Comparison of ENCODE assay signal across 8 cellular contexts in genomic region chr2:30146337-30147195, GRCh38. TPM values are rescaled to one million over a fixed set of nuclear protein-coding genes. Genes with fewer than 3 reads are reported as not detected.
A peak's percentile ranks its signal among the peaks of the same experiment; 100 is the strongest.
DNase-seq lines count a peak whose midpoint lies in the region; ATAC-seq, FAIRE-seq and TF ChIP-seq lines count a peak whose summit lies in the region.

YPEL5 (plus strand) TSS chr2:30147007; CDS start chr2:30156652, 9,645 bp downstream.

- H3K36me3 Mint-ChIP-seq in chondrocyte (ENCODE audit: low read depth): peaks cover 1% of the 10 kb centered on the region

- DNase-seq in AML-193 (lab: John Stamatoyannopoulos, UW): peak; percentile 100
- DNase-seq in NCI-H510A treated with DMSO at 0.1 percent for 48 hours (lab: John Stamatoyannopoulos, UW): peak; percentile 100
- DNase-seq in activated CD4-positive, alpha-beta T cell treated with anti-CD3 and anti-CD28 coated beads for 24 hours (ENCODE audit: low read depth in 2 of 2): peak; percentile 97 to 99
- peak; percentile 100 for DNase-seq in chondrocyte (ENCODE audit: low spot score)
- DNase-seq in keratinocyte (ENCODE audit: low read depth, low spot score): peak; percentile 99
- peak; percentile 99 for DNase-seq in stimulated activated CD4-positive, alpha-beta T cell treated with anti-CD3 and anti-CD28 coated beads, Interleukin-15, amount 100 ng/mL, for 1 hour (ENCODE audit: low read depth in 1 of 2, low spot score in 1 of 2)

- peak within 1 kb of the TSS; percentile 99 for H3K4me2 ChIP-seq in keratinocyte (ENCODE audit: control insufficient read depth, extremely low read depth, insufficient read depth, low read depth, low read length)

- H3K27me3 ChIP-seq in keratinocyte (ENCODE audit: control insufficient read depth, extremely low read depth, insufficient read depth, low read length): no peaks in the 10 kb centered on the region

- peak within 1 kb of the TSS; percentile 97 for H3K9ac ChIP-seq in keratinocyte (ENCODE audit: control insufficient read depth, extremely low read depth, insufficient read depth, low read length)

- dilution Hi-C loops in keratinocyte (cut with MboI; ENCODE audit: extremely low pct_ligation_motif_present, low sequenced_read_pairs): no loop called here

- peak; percentile 67 for TF ChIP-seq POLR2A in GM19193 (IDR thresholded peaks at IDR 0.05; ENCODE audit: extremely low read depth, insufficient read depth, insufficient read length)

- H3K9me1 ChIP-seq in keratinocyte (ENCODE audit: control insufficient read depth, extremely low read depth, insufficient read depth, low read length): no peaks in the 10 kb centered on the region

- H3K27ac Mint-ChIP-seq in chondrocyte (ENCODE audit: unreplicated experiment): peak within 1 kb of the TSS; percentile 90

- no peaks in the 10 kb centered on the region for H3K9me3 ChIP-seq in keratinocyte (ENCODE audit: control insufficient read depth, low read depth, low read length)

- H4K20me1 ChIP-seq in keratinocyte (ENCODE audit: control insufficient read depth, extremely low read depth, insufficient read depth, low read length): peaks cover 11% of the 10 kb centered on the region

- H3K4me3 ChIP-seq in keratinocyte (ENCODE audit: control insufficient read depth in 2 of 3, extremely low read depth in 1 of 3, insufficient read depth in 2 of 3, low read depth in 1 of 3, low read length in 3 of 3): peak within 1 kb of the TSS; percentile 85 to 94 (median 88)

- H3K27me3 Mint-ChIP-seq in chondrocyte (ENCODE audit: low read depth): peaks cover 5% of the 10 kb centered on the region

- peak within 1 kb of the TSS; percentile 98 for H3K27ac ChIP-seq in keratinocyte (ENCODE audit: control insufficient read depth, insufficient read depth, low read length)

- FAIRE-seq in keratinocyte (lab: Jason Lieb, UNC): peak; percentile 69

- peak; percentile 93 for ATAC-seq in HG03439 (IDR thresholded peaks at IDR 0.05; ENCODE audit: unreplicated experiment)

- peak within 1 kb of the TSS; percentile 77 for H3K4me3 Mint-ChIP-seq in chondrocyte (ENCODE audit: unreplicated experiment)

- peaks cover 32% of the 10 kb centered on the region for H3K4me1 ChIP-seq in keratinocyte (ENCODE audit: control insufficient read depth, extremely low read depth, insufficient read depth, low read length)

- peaks cover 10% of the 10 kb centered on the region for H3K79me2 ChIP-seq in keratinocyte (ENCODE audit: control insufficient read depth, insufficient read depth, low read length)

- H2AFZ ChIP-seq in keratinocyte (ENCODE audit: control insufficient read depth, low read length): peak within 1 kb of the TSS; percentile 91

- H3K36me3 ChIP-seq in keratinocyte (ENCODE audit: control insufficient read depth in 2 of 2, extremely low read depth in 1 of 2, insufficient read depth in 2 of 2, low read length in 2 of 2): peaks cover 0 to 4% of the 10 kb centered on the region in 2 experiments

- TF ChIP-seq CTCF in chondrocyte (IDR thresholded peaks at IDR 0.05) (no peak), keratinocyte (optimal IDR thresholded peaks at IDR 0.05 in 1 of 3, IDR thresholded peaks at IDR 0.05 in 1 of 3, conservative IDR thresholded peaks at IDR 0.05 in 1 of 3; ENCODE audit: extremely low read depth in 1 of 3, insufficient read depth in 2 of 3, low read length in 3 of 3) (no peak)

- H3K4me1 Mint-ChIP-seq in chondrocyte (ENCODE audit: low read depth): peaks cover 40% of the 10 kb centered on the region

- no peaks in the 10 kb centered on the region for H3K9me3 Mint-ChIP-seq in chondrocyte (ENCODE audit: low read depth)

RNA-seq across cellular contexts. Expression of gene YPEL5, which starts in this region (rescaled TPM):
- total RNA-seq in chondrocyte: 75.3 to 93.3 TPM (median 82.8 TPM) in 3 replicates
- polyA plus RNA-seq in keratinocyte: 70.7 to 149 TPM (median 126 TPM) in 3 replicates
- 64.9 TPM for polyA plus RNA-seq in keratinocyte (2011; ENCODE audit: low read depth)
- polyA plus RNA-seq in keratinocyte (2011; cell fraction: cytosol; rRNA removed): 101 and 134 TPM in 2 replicates
- polyA plus RNA-seq in keratinocyte (2011; cell fraction: nucleus; rRNA removed): 118 and 123 TPM in 2 replicates
- 61.5 and 163 TPM in 2 replicates for polyA plus RNA-seq in keratinocyte (2012; ENCODE audit: low replicate concordance)
- 33.9 to 127 TPM (median 83.5 TPM) in 3 replicates for polyA minus RNA-seq in keratinocyte
- polyA minus RNA-seq in keratinocyte (2011; cell fraction: cytosol; rRNA and poly(A)+ RNA removed): 47.6 TPM
- 74.0 and 123 TPM in 2 replicates for polyA minus RNA-seq in keratinocyte (2011; cell fraction: nucleus; rRNA and poly(A)+ RNA removed)

Comparison
In these comparisons a context has a peak if more than half of its experiments do, and no peak if none do; other contexts are left out.
1. Peak in every context shown above with its lines: DNase-seq, ATAC-seq, H3K4me3 ChIP-seq and H3K27ac ChIP-seq.